ENCODE assay signal across 2 cellular contexts in genomic region chr19:10975374-10976036, GRCh38.
TF ChIP-seq lines count a peak whose summit lies in the region.

No MANE protein-coding gene starts in this region.

TF ChIP-seq in GM12891, 5 proteins besides CTCF, POLR2A, EP300 and RAD21:
- TF ChIP-seq SPI1 (IDR thresholded peaks at IDR 0.05; ENCODE audit: low read depth, low read length) = peak; percentile 24; the same call in 1 of the 2 replicates
- no peak for TF ChIP-seq POLR2AphosphoS5 (IDR thresholded peaks at IDR 0.05; ENCODE audit: low read depth, low read length)

TF ChIP-seq in HepG2, 621 proteins besides CTCF, POLR2A, EP300 and RAD21:
- TF ChIP-seq POGZ (CRISPR knock-in tag; IDR thresholded peaks at IDR 0.05) = no peak
- TF ChIP-seq ZNF616 (CRISPR knock-in tag; IDR thresholded peaks at IDR 0.05; ENCODE audit: low read depth) = no peak
- peak; percentile 39; the same call in 1 of the 2 replicates for TF ChIP-seq ZNF652 (CRISPR knock-in tag; IDR thresholded peaks at IDR 0.05; ENCODE audit: borderline replicate concordance, low read depth)
- TF ChIP-seq ZNF605 (CRISPR knock-in tag; IDR thresholded peaks at IDR 0.05) = no peak
- TF ChIP-seq ZNF547 (CRISPR knock-in tag; IDR thresholded peaks at IDR 0.05) = no peak
- no peak for TF ChIP-seq MEIS1 (CRISPR knock-in tag; IDR thresholded peaks at IDR 0.05; ENCODE audit: borderline replicate concordance)
